ENCODE assay signal across 14 cellular contexts in genomic region chr17:13750783-13751484, GRCh38.
A peak's percentile ranks its signal among the peaks of the same experiment; 100 is the strongest.
DNase-seq lines count a peak whose midpoint lies in the region; TF ChIP-seq lines count a peak whose summit lies in the region.
"Had no signal": no experiment of that assay in that cellular context is flagged by ENCODE, and none has a peak within 500 bp of the region (broad histone marks: within the 10 kb centered on the region; RNA-seq: fewer than 3 reads in every experiment).

No MANE protein-coding gene starts in this region.

- TF ChIP-seq EP300 in SK-N-SH (IDR thresholded peaks at IDR 0.05; ENCODE audit: borderline replicate concordance in 1 of 2, low read depth in 1 of 2, low read length in 1 of 2): no peak

- no peak overlapping the region for H3T11ph ChIP-seq in H9 (ENCODE audit: low read length)

- no peak overlapping the region for H3K23ac ChIP-seq in H9 (ENCODE audit: insufficient read length, low read depth, low read length)

- H3K9ac ChIP-seq in H9 (ENCODE audit: extremely low read depth, insufficient read length, low read length) (no peak overlapping the region), SK-N-SH (no peak overlapping the region), smooth muscle cell (ENCODE audit: low read depth) (no peak overlapping the region)

- CTCF ChIA-PET in SK-N-SH (lab: Yijun Ruan, JAX): interaction anchor here (0.6 kb wide), 1 partner anchor 91 kb away, joined by 3 read pairs; no protein-coding TSS in a partner anchor
- CTCF ChIA-PET in OCI-LY7 (lab: Charles Lee; ENCODE audit: unreplicated experiment): no interaction called here

- H3K9me3 ChIP-seq in H9 (ENCODE audit: control insufficient read depth, low read depth, low read length): no peaks in the 10 kb centered on the region
- H3K9me3 ChIP-seq in SK-N-SH: no peaks in the 10 kb centered on the region
- no peaks in the 10 kb centered on the region for H3K9me3 ChIP-seq in hepatocyte (ENCODE audit: low read depth)
- no peaks in the 10 kb centered on the region for H3K9me3 ChIP-seq in smooth muscle cell (replicated peaks; ENCODE audit: low read depth)
- H3K9me3 ChIP-seq in OCI-LY7 (ENCODE audit: low read length): no peaks in the 10 kb centered on the region
- H3K9me3 ChIP-seq: thoracic aorta had no signal

- intact Hi-C loops in OCI-LY7 (cut with micrococcal nuclease; ENCODE audit: unreplicated experiment): no loop called here

- no CpG with 5 or more reads among the region's 8 CpGs for WGBS in H9 (ENCODE audit: extremely low coverage, insufficient read length, low lambda C conversion rate)
- 24% methylated on average over 8 of the region's 8 CpGs for WGBS in SK-N-SH (ENCODE audit: low lambda C conversion rate)
- 21% methylated on average over 8 of the region's 8 CpGs for WGBS in hepatocyte (ENCODE audit: low lambda C conversion rate, missing lambda C conversion rate)
- 5% methylated on average over 8 of the region's 8 CpGs for WGBS in smooth muscle cell (ENCODE audit: low lambda C conversion rate)

- H3K27me3 ChIP-seq in H9 (ENCODE audit: insufficient read depth, low read length) (no peaks in the 10 kb centered on the region), SK-N-SH (ENCODE audit: insufficient read depth) (no peaks in the 10 kb centered on the region; the same call in 1 of the 2 replicates), hepatocyte (no peaks in the 10 kb centered on the region), smooth muscle cell (ENCODE audit: low read depth) (no peaks in the 10 kb centered on the region)

- BruUV-seq in OCI-LY7 (replicated peaks; lab: Mats Ljungman, UMichigan): no TSS peak

- no peaks in the 10 kb centered on the region; the same call in none of the 2 replicates for H3K27me3 Mint-ChIP-seq in H9 (ENCODE audit: low read depth)

- peaks cover 8% of the 10 kb centered on the region; the same call in 1 of the 2 replicates for H3K4me1 ChIP-seq in H9 (ENCODE audit: insufficient read depth, low read length)
- H3K4me1 ChIP-seq in SK-N-SH (ENCODE audit: control insufficient read depth in 1 of 2, insufficient read depth in 2 of 2, low read depth in 1 of 2, low read length in 1 of 2): peaks cover 0 to 3% of the 10 kb centered on the region in 2 experiments; a peak in 2 of 4 replicates
- H3K4me1 ChIP-seq in hepatocyte (ENCODE audit: insufficient read depth): peaks cover 12% of the 10 kb centered on the region
- H3K4me1 ChIP-seq in smooth muscle cell (ENCODE audit: low read depth): peaks cover 20% of the 10 kb centered on the region
- H3K4me1 ChIP-seq in OCI-LY7 (ENCODE audit: insufficient read depth, low read length, poor library complexity, severe bottlenecking): no peaks in the 10 kb centered on the region

- no peaks in the 10 kb centered on the region for H3K79me1 ChIP-seq in H9 (ENCODE audit: insufficient read depth, low read depth, low read length, poor library complexity, severe bottlenecking)

- no peak overlapping the region for H2BK12ac ChIP-seq in H9 (ENCODE audit: insufficient read length, low read depth, low read length)

- H3K23me2 ChIP-seq in H9 (ENCODE audit: insufficient read length, low read depth, low read length, poor library complexity, severe bottlenecking): no peaks in the 10 kb centered on the region

- H2AFZ ChIP-seq in H9 (ENCODE audit: low read length) (no peak overlapping the region), SK-N-SH (ENCODE audit: low read depth) (peak overlapping the region; percentile 31; the same call in 1 of the 2 replicates), hepatocyte (no peak overlapping the region), smooth muscle cell (ENCODE audit: low read depth) (peak overlapping the region; percentile 79), OCI-LY7 (ENCODE audit: low read length) (no peak overlapping the region)

- H3K9me2 ChIP-seq in SK-N-SH (no peaks in the 10 kb centered on the region), hepatocyte (replicated peaks; ENCODE audit: insufficient read depth) (no peaks in the 10 kb centered on the region), OCI-LY7 (ENCODE audit: insufficient read depth, low read length) (no peaks in the 10 kb centered on the region)

- H4K8ac ChIP-seq in H9 (replicated peaks; ENCODE audit: insufficient read length, low read depth, low read length): no peak overlapping the region

- H4K20me1 ChIP-seq in H9 (ENCODE audit: control insufficient read depth, insufficient read depth, insufficient read length): no peaks in the 10 kb centered on the region
- H4K20me1 ChIP-seq in SK-N-SH (ENCODE audit: insufficient read depth): no peaks in the 10 kb centered on the region
- no peaks in the 10 kb centered on the region for H4K20me1 ChIP-seq in hepatocyte (ENCODE audit: insufficient read depth, poor library complexity, severe bottlenecking)
- no peaks in the 10 kb centered on the region for H4K20me1 ChIP-seq in smooth muscle cell (ENCODE audit: low read depth)
- no peaks in the 10 kb centered on the region for H4K20me1 ChIP-seq in OCI-LY7 (ENCODE audit: insufficient read depth, low read length)

- no peak overlapping the region for H3K56ac ChIP-seq in H9 (ENCODE audit: insufficient read length, low read depth, low read length)

- H3K4me3 Mint-ChIP-seq in H9: no peak overlapping the region
- H3K4me3 Mint-ChIP-seq: activated naive CD8-positive, alpha-beta T cell; CD4-positive, alpha-beta T cell had no signal

- no peak overlapping the region for H2BK20ac ChIP-seq in H9 (ENCODE audit: low read depth, low read length, poor library complexity, severe bottlenecking)

- H3K27ac ChIP-seq in H9 (ENCODE audit: insufficient read length, low read depth, low read length) (no peak overlapping the region), SK-N-SH (ENCODE audit: low read depth in 2 of 2, low read length in 1 of 2) (no peak overlapping the region), hepatocyte (peak overlapping the region; percentile 26), smooth muscle cell (ENCODE audit: low read depth) (peak overlapping the region; percentile 59), OCI-LY7 (ENCODE audit: low read depth, low read length, poor library complexity, severe bottlenecking) (no peak overlapping the region)
- H3K27ac ChIP-seq: thoracic aorta had no signal

- H3K4me2 ChIP-seq in H9 (ENCODE audit: insufficient read depth, insufficient read length, low read length): no peak overlapping the region
- H3K4me2 ChIP-seq in SK-N-SH: 0 out of 2 replicates have a peak overlapping the region, but pooled peaks have one; percentile 3
- peak overlapping the region; percentile 18 for H3K4me2 ChIP-seq in hepatocyte
- peak overlapping the region; percentile 64 for H3K4me2 ChIP-seq in smooth muscle cell
- no peak overlapping the region for H3K4me2 ChIP-seq in OCI-LY7 (ENCODE audit: low read length)

- no peaks in the 10 kb centered on the region for H3F3A ChIP-seq in SK-N-SH (replicated peaks; ENCODE audit: insufficient read depth)
- peaks cover 21% of the 10 kb centered on the region for H3F3A ChIP-seq in smooth muscle cell (ENCODE audit: low read depth)

- no peak for TF ChIP-seq RAD21 in SK-N-SH (IDR thresholded peaks at IDR 0.05; ENCODE audit: low read length)

- H3K36me3 Mint-ChIP-seq in H9 (ENCODE audit: insufficient read depth in 1 of 3, low read depth in 3 of 3): no peaks in the 10 kb centered on the region; a peak in 1 of 7 replicates
- H3K36me3 Mint-ChIP-seq: activated naive CD8-positive, alpha-beta T cell had no signal

- no peak overlapping the region for H3K4ac ChIP-seq in H9 (ENCODE audit: low read depth, low read length)

- H3K14ac ChIP-seq in H9 (ENCODE audit: insufficient read depth, low read length): no peak overlapping the region

- H3K36me3 ChIP-seq in SK-N-SH (replicated peaks in 1 of 2; ENCODE audit: control insufficient read depth in 1 of 2, insufficient read depth in 2 of 2, low read length in 1 of 2): no peaks in the 10 kb centered on the region
- H3K36me3 ChIP-seq in hepatocyte (replicated peaks; ENCODE audit: insufficient read depth, low read depth): no peaks in the 10 kb centered on the region
- no peaks in the 10 kb centered on the region for H3K36me3 ChIP-seq in smooth muscle cell (ENCODE audit: low read depth)
- H3K36me3 ChIP-seq in OCI-LY7 (ENCODE audit: insufficient read depth, low read length): no peaks in the 10 kb centered on the region
- H3K36me3 ChIP-seq: thoracic aorta had no signal

- H3K79me2 ChIP-seq in H9 (ENCODE audit: insufficient read depth, low read length): no peaks in the 10 kb centered on the region
- no peaks in the 10 kb centered on the region for H3K79me2 ChIP-seq in SK-N-SH (ENCODE audit: insufficient read depth)
- no peaks in the 10 kb centered on the region for H3K79me2 ChIP-seq in hepatocyte
- H3K79me2 ChIP-seq in smooth muscle cell (ENCODE audit: low read depth): no peaks in the 10 kb centered on the region
- no peaks in the 10 kb centered on the region for H3K79me2 ChIP-seq in OCI-LY7 (ENCODE audit: insufficient read depth, low read depth, low read length)

- H3K9me3 Mint-ChIP-seq in H9: peaks cover 0 to 2% of the 10 kb centered on the region in 2 experiments; a peak in 2 of 5 replicates
- H3K9me3 Mint-ChIP-seq: CD4-positive, alpha-beta T cell had no signal

- H2BK15ac ChIP-seq in H9 (ENCODE audit: low read depth, low read length): no peak overlapping the region

- no peak overlapping the region for H4K5ac ChIP-seq in H9 (ENCODE audit: insufficient read length, low read depth, low read length)

- no peak overlapping the region for H4K91ac ChIP-seq in H9 (ENCODE audit: insufficient read length, low read depth, low read length)

- no peak overlapping the region for H3K18ac ChIP-seq in H9 (ENCODE audit: insufficient read length, low read depth, low read length)

- H3K4me1 Mint-ChIP-seq in H9: peaks cover 38 to 41% of the 10 kb centered on the region in 2 experiments

- no peak for TF ChIP-seq CTCF in H9 (conservative IDR thresholded peaks at IDR 0.05)
- no peak for TF ChIP-seq CTCF in SK-N-SH (IDR thresholded peaks at IDR 0.05)
- TF ChIP-seq CTCF in hepatocyte (IDR thresholded peaks at IDR 0.05; ENCODE audit: poor library complexity): no peak
- TF ChIP-seq CTCF in smooth muscle cell (IDR thresholded peaks at IDR 0.05; ENCODE audit: borderline replicate concordance, insufficient read depth, poor library complexity, severe bottlenecking): no peak
- TF ChIP-seq CTCF in OCI-LY7 (conservative IDR thresholded peaks at IDR 0.05; ENCODE audit: low read length): no peak

- H2BK5ac ChIP-seq in H9 (ENCODE audit: insufficient read length, low read length): no peak overlapping the region

- H2AK5ac ChIP-seq in H9 (ENCODE audit: insufficient read length, low read length): no peak overlapping the region

- H3K4me3 ChIP-seq in SK-N-SH (ENCODE audit: low read depth in 2 of 2, low read length in 1 of 2): no peak overlapping the region
- no peak overlapping the region for H3K4me3 ChIP-seq in hepatocyte
- H3K4me3 ChIP-seq in smooth muscle cell: no peak overlapping the region
- no peak overlapping the region for H3K4me3 ChIP-seq in OCI-LY7 (ENCODE audit: low read depth, low read length, poor library complexity, severe bottlenecking)
- H3K4me3 ChIP-seq: thoracic aorta had no signal

- POLR2A ChIA-PET in SK-N-SH (lab: Yijun Ruan, JAX): no interaction called here
- POLR2A ChIA-PET in OCI-LY7 (lab: Charles Lee): no interaction called here

- H3K27ac Mint-ChIP-seq in H9: peak overlapping the region in 2 of 3 experiments; percentile 36 to 78; a peak in 3 of 7 replicates
- H3K27ac Mint-ChIP-seq: activated naive CD8-positive, alpha-beta T cell; CD4-positive, alpha-beta T cell had no signal

- no peak overlapping the region for H2BK120ac ChIP-seq in H9 (ENCODE audit: low read depth, low read length, poor library complexity, severe bottlenecking)

- DNase-seq in H9 (peak; percentile 77), SK-N-SH (no peak), hepatocyte (ENCODE audit: low spot score) (peak; percentile 38), smooth muscle cell (lab: John Stamatoyannopoulos, UW; ENCODE audit: unreplicated experiment) (no peak), OCI-LY7 (ENCODE audit: low spot score) (no peak), NCI-H748 (lab: John Stamatoyannopoulos, UW; ENCODE audit: unreplicated experiment) (no peak)
- DNase-seq in stimulated activated naive CD4-positive, alpha-beta T cell treated with Interleukin-2 at 50 U/mL for 16 hours (lab: John Stamatoyannopoulos, UW): no peak
- DNase-seq: activated T-cell treated with anti-CD3 and anti-CD28 coated beads for 4 hours; CD4-positive, alpha-beta T cell; GDM1; NCI-H1417 treated with DMSO at 0.1 percent for 48 hours; SW 1271 had no signal

Comparison
In these comparisons a context has a peak if more than half of its experiments do, and no peak if none do; other contexts are left out.
1. DNase-seq: peak in H9 (single experiment) and hepatocyte (single experiment); none in SK-N-SH (single experiment), smooth muscle cell (single experiment), OCI-LY7 (single experiment), NCI-H748 (single experiment) and stimulated activated naive CD4-positive, alpha-beta T cell treated with Interleukin-2 at 50 U/mL for 16 hours (single experiment).
2. H2AFZ ChIP-seq: peak in SK-N-SH (single experiment) and smooth muscle cell (single experiment); none in H9 (single experiment), hepatocyte (single experiment) and OCI-LY7 (single experiment).
3. H3K27ac ChIP-seq: peak in hepatocyte (single experiment) and smooth muscle cell (single experiment); none in H9 (single experiment), SK-N-SH (0 of 2) and OCI-LY7 (single experiment).
4. H3K4me2 ChIP-seq: peak in SK-N-SH (single experiment), hepatocyte (single experiment) and smooth muscle cell (single experiment); none in H9 (single experiment) and OCI-LY7 (single experiment).